8 cellular contexts compared by ENCODE assay signal in the genomic region with DNA sequence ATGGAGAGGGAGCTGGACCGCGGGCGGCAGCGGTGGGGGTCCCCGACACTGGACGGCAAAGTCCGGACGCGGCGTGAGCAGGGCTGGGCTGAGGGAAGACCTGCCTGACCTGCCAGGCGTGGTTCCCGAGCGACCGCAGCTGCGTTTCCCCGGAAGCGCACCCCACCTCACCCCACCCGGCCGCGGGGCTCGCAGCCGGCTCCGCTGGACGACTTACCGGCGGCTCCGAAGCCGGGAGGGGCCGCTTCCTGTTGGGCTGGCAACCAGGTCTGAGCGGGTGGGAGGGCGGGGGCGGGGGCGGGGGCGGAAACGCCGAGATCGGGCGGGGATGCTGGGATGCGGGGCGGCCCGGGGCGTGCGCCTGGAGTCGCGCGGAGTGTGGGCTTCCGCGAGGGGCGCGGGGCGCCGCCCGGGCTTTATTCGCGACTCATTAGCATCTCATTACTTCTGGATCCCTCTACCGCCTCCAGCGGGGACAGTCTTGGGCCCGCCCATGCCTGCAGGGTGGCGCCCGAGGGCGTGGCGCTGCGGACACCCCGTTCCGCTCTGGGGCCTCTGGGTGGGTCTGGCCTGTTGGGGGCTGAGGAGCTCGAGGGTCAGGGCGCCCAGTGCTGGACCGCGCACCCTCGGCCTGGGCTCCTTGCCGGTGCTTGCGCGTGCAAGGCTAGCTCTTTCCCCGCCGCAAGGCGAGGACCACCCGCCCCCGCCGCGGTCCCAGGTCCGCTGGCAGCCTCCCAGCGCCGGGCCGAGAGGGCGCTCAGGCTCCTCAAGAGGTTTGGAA. TPM values are rescaled to one million over a fixed set of nuclear protein-coding genes. Genes with fewer than 3 reads are reported as not detected.
DNase-seq lines count a peak whose midpoint lies in the region; ATAC-seq and TF ChIP-seq lines count a peak whose summit lies in the region.

A gene with protein sequence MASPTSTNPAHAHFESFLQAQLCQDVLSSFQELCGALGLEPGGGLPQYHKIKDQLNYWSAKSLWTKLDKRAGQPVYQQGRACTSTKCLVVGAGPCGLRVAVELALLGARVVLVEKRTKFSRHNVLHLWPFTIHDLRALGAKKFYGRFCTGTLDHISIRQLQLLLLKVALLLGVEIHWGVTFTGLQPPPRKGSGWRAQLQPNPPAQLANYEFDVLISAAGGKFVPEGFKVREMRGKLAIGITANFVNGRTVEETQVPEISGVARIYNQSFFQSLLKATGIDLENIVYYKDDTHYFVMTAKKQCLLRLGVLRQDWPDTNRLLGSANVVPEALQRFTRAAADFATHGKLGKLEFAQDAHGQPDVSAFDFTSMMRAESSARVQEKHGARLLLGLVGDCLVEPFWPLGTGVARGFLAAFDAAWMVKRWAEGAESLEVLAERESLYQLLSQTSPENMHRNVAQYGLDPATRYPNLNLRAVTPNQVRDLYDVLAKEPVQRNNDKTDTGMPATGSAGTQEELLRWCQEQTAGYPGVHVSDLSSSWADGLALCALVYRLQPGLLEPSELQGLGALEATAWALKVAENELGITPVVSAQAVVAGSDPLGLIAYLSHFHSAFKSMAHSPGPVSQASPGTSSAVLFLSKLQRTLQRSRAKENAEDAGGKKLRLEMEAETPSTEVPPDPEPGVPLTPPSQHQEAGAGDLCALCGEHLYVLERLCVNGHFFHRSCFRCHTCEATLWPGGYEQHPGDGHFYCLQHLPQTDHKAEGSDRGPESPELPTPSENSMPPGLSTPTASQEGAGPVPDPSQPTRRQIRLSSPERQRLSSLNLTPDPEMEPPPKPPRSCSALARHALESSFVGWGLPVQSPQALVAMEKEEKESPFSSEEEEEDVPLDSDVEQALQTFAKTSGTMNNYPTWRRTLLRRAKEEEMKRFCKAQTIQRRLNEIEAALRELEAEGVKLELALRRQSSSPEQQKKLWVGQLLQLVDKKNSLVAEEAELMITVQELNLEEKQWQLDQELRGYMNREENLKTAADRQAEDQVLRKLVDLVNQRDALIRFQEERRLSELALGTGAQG (minus strand): TSS at position 271 of the 781 bp plus-strand sequence. CDS start 1,576 bp downstream, outside the sequence.

- intact Hi-C loops in PC-9 (cut with micrococcal nuclease; ENCODE audit: unreplicated experiment) = loop anchor here (1.0 to 5.0 kb wide), 2 partner anchors 72 to 268 kb away; no protein-coding TSS in a partner anchor

- no peaks in the 10 kb centered on the region for H3K9me3 ChIP-seq in CD8-positive, alpha-beta memory T cell (ENCODE audit: low read length)
- H3K9me3 ChIP-seq in PC-9 (ENCODE audit: insufficient read depth, low read depth) = no peaks in the 10 kb centered on the region
- H3K9me3 ChIP-seq in fibroblast of lung (ENCODE audit: control insufficient read depth, insufficient read depth, low read depth, low read length) = no peaks in the 10 kb centered on the region
- no peaks in the 10 kb centered on the region for H3K9me3 ChIP-seq in subcutaneous abdominal adipose tissue (ENCODE audit: control insufficient read depth in 5 of 5, low read length in 5 of 5)

- no peaks in the 10 kb centered on the region for H4K20me1 ChIP-seq in PC-9 (ENCODE audit: insufficient read depth)
- no peaks in the 10 kb centered on the region for H4K20me1 ChIP-seq in fibroblast of lung (ENCODE audit: control insufficient read depth, extremely low read depth, insufficient read depth, low read length)

- peak within 1 kb of the TSS; percentile 81 for H3K9ac ChIP-seq in fibroblast of lung (ENCODE audit: insufficient read depth, low read length)
- peak within 1 kb of the TSS in 4 of 5 donors; percentile 49 to 85 (median 76) for H3K9ac ChIP-seq in subcutaneous abdominal adipose tissue (ENCODE audit: low read length in 5 of 5)

- H3K4me3 Mint-ChIP-seq in CD8-positive, alpha-beta memory T cell = peak within 1 kb of the TSS; percentile 90 to 99 (median 97)
- H3K4me3 Mint-ChIP-seq in activated T-cell treated with anti-CD3 and anti-CD28 coated beads, Interleukin-2, amount 50 U/mL, for 72 hours = peak within 1 kb of the TSS; percentile 86 to 99
- peak within 1 kb of the TSS; percentile 94 for H3K4me3 Mint-ChIP-seq in natural killer cell treated with Interleukin-12 subunit alpha and Interleukin-12 subunit beta and Interleukin-15 and Interleukin-18, amount 100 ng/mL, for 72 hours

- CTCF ChIA-PET in CD8-positive, alpha-beta memory T cell (lab: Charles Lee) = interaction anchor here (1.1 to 4.3 kb wide), 8 partner anchors 8 to 72 kb away, joined by 3 to 40 read pairs (median 6); a partner anchor contains a TSS
- CTCF ChIA-PET in PC-9 (lab: Charles Lee) = interaction anchor here (1.0 to 1.2 kb wide), 2 partner anchors 31 to 584 kb away, joined by 3 read pairs; no protein-coding TSS in a partner anchor

- ATAC-seq in GM19372 (IDR thresholded peaks at IDR 0.05; ENCODE audit: low read depth, unreplicated experiment) (peak; percentile 50), HG03469 (IDR thresholded peaks at IDR 0.05; ENCODE audit: unreplicated experiment) (peak; percentile 38)
- ATAC-seq in activated T-cell treated with anti-CD3 and anti-CD28 coated beads, Interleukin-2, amount 50 U/mL, for 72 hours (replicated peaks in 1 of 2) = peak; percentile 59 to 62
- peak; percentile 78 to 86 for ATAC-seq in natural killer cell treated with Interleukin-12 subunit alpha and Interleukin-12 subunit beta and Interleukin-15 and Interleukin-18, amount 100 ng/mL, for 72 hours

- no peak for TF ChIP-seq CTCF in PC-9 (conservative IDR thresholded peaks at IDR 0.05)
- peak in 1 of 2 donors; percentile 27 for TF ChIP-seq CTCF in fibroblast of lung (conservative IDR thresholded peaks at IDR 0.05 in 1 of 2, IDR thresholded peaks at IDR 0.05 in 1 of 2; ENCODE audit: low read depth in 1 of 2, low read length in 2 of 2)

- H3K36me3 ChIP-seq in CD8-positive, alpha-beta memory T cell (ENCODE audit: insufficient read depth, low read length) = no peaks in the 10 kb centered on the region
- H3K36me3 ChIP-seq in PC-9 (ENCODE audit: low read depth) (no peaks in the 10 kb centered on the region), fibroblast of lung (ENCODE audit: control insufficient read depth, insufficient read depth, low read length) (peaks cover 14% of the 10 kb centered on the region), subcutaneous abdominal adipose tissue (ENCODE audit: control insufficient read depth in 5 of 5, insufficient read depth in 5 of 5, low read length in 5 of 5) (peaks cover 0 to 16% (median 2%) of the 10 kb centered on the region in 5 donors)

- peaks cover 51 to 67% (median 57%) of the 10 kb centered on the region in 3 donors for H3K4me1 Mint-ChIP-seq in CD8-positive, alpha-beta memory T cell
- H3K4me1 Mint-ChIP-seq in activated T-cell treated with anti-CD3 and anti-CD28 coated beads, Interleukin-2, amount 50 U/mL, for 72 hours (ENCODE audit: low read depth) = peaks cover 60% of the 10 kb centered on the region
- H3K4me1 Mint-ChIP-seq in natural killer cell treated with Interleukin-12 subunit alpha and Interleukin-12 subunit beta and Interleukin-15 and Interleukin-18, amount 100 ng/mL, for 72 hours (ENCODE audit: low read depth in 2 of 2) = peaks cover 28 to 42% of the 10 kb centered on the region in 2 donors

- H3K27me3 Mint-ChIP-seq in CD8-positive, alpha-beta memory T cell = peaks cover 0 to 1% of the 10 kb centered on the region in 2 donors
- no peaks in the 10 kb centered on the region for H3K27me3 Mint-ChIP-seq in activated T-cell treated with anti-CD3 and anti-CD28 coated beads, Interleukin-2, amount 50 U/mL, for 72 hours (ENCODE audit: low read depth)
- H3K27me3 Mint-ChIP-seq in natural killer cell treated with Interleukin-12 subunit alpha and Interleukin-12 subunit beta and Interleukin-15 and Interleukin-18, amount 100 ng/mL, for 72 hours = peaks cover 0 to 4% of the 10 kb centered on the region in 2 donors

- no peaks in the 10 kb centered on the region for H3K27me3 ChIP-seq in CD8-positive, alpha-beta memory T cell (ENCODE audit: insufficient read depth, low read length, poor library complexity, severe bottlenecking)
- H3K27me3 ChIP-seq in PC-9 (ENCODE audit: insufficient read depth, low read depth) (no peaks in the 10 kb centered on the region), fibroblast of lung (ENCODE audit: control insufficient read depth, insufficient read depth, low read length) (no peaks in the 10 kb centered on the region), subcutaneous abdominal adipose tissue (ENCODE audit: control insufficient read depth in 5 of 5, insufficient read depth in 4 of 5, low read length in 5 of 5) (peaks cover 0 to 2% (median 0%) of the 10 kb centered on the region in 5 donors)

- peak; percentile 71 to 88 (median 79) for DNase-seq in CD8-positive, alpha-beta memory T cell
- DNase-seq in PC-9 (peak; percentile 45 to 67), fibroblast of lung (ENCODE audit: low read depth in 2 of 2) (peak; percentile 53 to 63)
- peak; percentile 76 for DNase-seq in activated T-cell treated with anti-CD3 and anti-CD28 coated beads, Interleukin-2, amount 50 U/mL, for 72 hours
- peak; percentile 77 for DNase-seq in natural killer cell treated with Interleukin-12 subunit alpha and Interleukin-12 subunit beta and Interleukin-15 and Interleukin-18, amount 100 ng/mL, for 72 hours (ENCODE audit: low spot score)

- POLR2A ChIA-PET in CD8-positive, alpha-beta memory T cell (lab: Charles Lee) = interaction anchor here (1.1 to 4.1 kb wide), 4 partner anchors 14 to 238 kb away, joined by 6 to 45 read pairs (median 20); a partner anchor contains a TSS
- POLR2A ChIA-PET in PC-9 (lab: Charles Lee; ENCODE audit: unreplicated experiment) = interaction anchor here (0.7 kb wide), 1 partner anchor 15 kb away, joined by 3 read pairs; a partner anchor contains a TSS

- peaks cover 0 to 21% (median 0%) of the 10 kb centered on the region in 3 donors for H3K36me3 Mint-ChIP-seq in CD8-positive, alpha-beta memory T cell
- H3K36me3 Mint-ChIP-seq in activated T-cell treated with anti-CD3 and anti-CD28 coated beads, Interleukin-2, amount 50 U/mL, for 72 hours (ENCODE audit: insufficient read depth in 2 of 2) = peaks cover 2 to 6% of the 10 kb centered on the region in 2 donors
- no peaks in the 10 kb centered on the region for H3K36me3 Mint-ChIP-seq in natural killer cell treated with Interleukin-12 subunit alpha and Interleukin-12 subunit beta and Interleukin-15 and Interleukin-18, amount 100 ng/mL, for 72 hours

- BruUV-seq in PC-9 (replicated peaks; lab: Mats Ljungman, UMichigan) = no TSS peak

- peak within 1 kb of the TSS; percentile 88 to 100 (median 98) for H3K27ac Mint-ChIP-seq in CD8-positive, alpha-beta memory T cell
- peak within 1 kb of the TSS; percentile 64 for H3K27ac Mint-ChIP-seq in activated T-cell treated with anti-CD3 and anti-CD28 coated beads, Interleukin-2, amount 50 U/mL, for 72 hours
- H3K27ac Mint-ChIP-seq in natural killer cell treated with Interleukin-12 subunit alpha and Interleukin-12 subunit beta and Interleukin-15 and Interleukin-18, amount 100 ng/mL, for 72 hours = peak within 1 kb of the TSS; percentile 74 to 90

- H3K4me2 ChIP-seq in PC-9 = peak within 1 kb of the TSS; percentile 95
- peak within 1 kb of the TSS; percentile 95 for H3K4me2 ChIP-seq in fibroblast of lung (ENCODE audit: extremely low read depth, insufficient read depth, low read length)

- peak within 1 kb of the TSS; percentile 91 for H3K4me3 ChIP-seq in CD8-positive, alpha-beta memory T cell (ENCODE audit: low read length)
- H3K4me3 ChIP-seq in PC-9 = peak within 1 kb of the TSS; percentile 77
- H3K4me3 ChIP-seq in fibroblast of lung (replicated peaks in 1 of 4; ENCODE audit: control extremely low read depth in 1 of 4, insufficient read depth in 1 of 4, low read depth in 3 of 4, low read length in 4 of 4) = peak within 1 kb of the TSS; percentile 82 to 93 (median 89)
- H3K4me3 ChIP-seq in subcutaneous abdominal adipose tissue (ENCODE audit: low read depth in 1 of 5, low read length in 5 of 5) = peak within 1 kb of the TSS; percentile 63 to 92 (median 80)

- peak within 1 kb of the TSS; percentile 94 for H3K27ac ChIP-seq in CD8-positive, alpha-beta memory T cell (ENCODE audit: low read depth, low read length)
- H3K27ac ChIP-seq in PC-9 (no peak within 1 kb of the TSS), fibroblast of lung (ENCODE audit: insufficient read depth, low read length) (peak within 1 kb of the TSS; percentile 89), subcutaneous abdominal adipose tissue (ENCODE audit: low read depth, low read length) (peak within 1 kb of the TSS; percentile 54)

- no peaks in the 10 kb centered on the region for H3K9me2 ChIP-seq in PC-9 (ENCODE audit: insufficient read depth)

- H3K9me3 Mint-ChIP-seq in CD8-positive, alpha-beta memory T cell = no peaks in the 10 kb centered on the region
- H3K9me3 Mint-ChIP-seq in activated T-cell treated with anti-CD3 and anti-CD28 coated beads, Interleukin-2, amount 50 U/mL, for 72 hours = no peaks in the 10 kb centered on the region
- H3K9me3 Mint-ChIP-seq in natural killer cell treated with Interleukin-12 subunit alpha and Interleukin-12 subunit beta and Interleukin-15 and Interleukin-18, amount 100 ng/mL, for 72 hours = no peaks in the 10 kb centered on the region

- peaks cover 41% of the 10 kb centered on the region; the same call in 1 of the 2 replicates for H3F3A ChIP-seq in PC-9 (ENCODE audit: insufficient read depth, low read depth)

- H3K4me1 ChIP-seq in CD8-positive, alpha-beta memory T cell (ENCODE audit: insufficient read depth, low read length) = peaks cover 55% of the 10 kb centered on the region
- no peaks in the 10 kb centered on the region; the same call in 1 of the 2 replicates for H3K4me1 ChIP-seq in PC-9 (replicated peaks; ENCODE audit: insufficient read depth)
- H3K4me1 ChIP-seq in fibroblast of lung (ENCODE audit: control insufficient read depth, extremely low read depth, insufficient read depth, low read length) = peaks cover 7% of the 10 kb centered on the region
- H3K4me1 ChIP-seq in subcutaneous abdominal adipose tissue (ENCODE audit: control insufficient read depth in 5 of 5, insufficient read depth in 5 of 5, low read length in 5 of 5) = peaks cover 2 to 42% (median 34%) of the 10 kb centered on the region in 5 donors

- H3K79me2 ChIP-seq in PC-9 (ENCODE audit: low read depth) = no peaks in the 10 kb centered on the region
- H3K79me2 ChIP-seq in fibroblast of lung (ENCODE audit: control insufficient read depth, insufficient read depth, low read length) = peaks cover 24% of the 10 kb centered on the region

- H2AFZ ChIP-seq in PC-9 (peak within 1 kb of the TSS; percentile 93), fibroblast of lung (ENCODE audit: low read length) (peak within 1 kb of the TSS; percentile 70)

RNA-seq across cellular contexts. Expression of the gene that starts here (rescaled TPM):
- total RNA-seq in CD8-positive, alpha-beta memory T cell = 10 to 100 TPM; 33.2 to 34.7 TPM
- 18.8 TPM for polyA plus RNA-seq in CD8-positive, alpha-beta memory T cell
- total RNA-seq in PC-9 (2021) (10.8 and 17.7 TPM in 2 replicates), fibroblast of lung (30.8 and 53.5 TPM in 2 replicates)
- 10 to 100 TPM; 70.4 to 76.7 TPM for total RNA-seq in activated T-cell treated with anti-CD3 and anti-CD28 coated beads, Interleukin-2, amount 50 U/mL, for 72 hours
- polyA plus RNA-seq in fibroblast of lung = 30.5 and 37.5 TPM in 2 replicates
- polyA plus RNA-seq in fibroblast of lung (2012) = 47.9 and 58.0 TPM in 2 replicates
- polyA minus RNA-seq in fibroblast of lung (ENCODE audit: low replicate concordance) = 95.6 and 113 TPM in 2 replicates
- total RNA-seq in natural killer cell treated with Interleukin-12 subunit alpha and Interleukin-12 subunit beta and Interleukin-15 and Interleukin-18, amount 100 ng/mL, for 72 hours = 10 to 100 TPM; 18.9 to 29.0 TPM
